ENCODE assay signal across 18 cellular contexts in genomic region chr14:100084591-100084990, GRCh38. TPM values are rescaled to one million over a fixed set of nuclear protein-coding genes. Genes with fewer than 3 reads are reported as not detected.
A peak's percentile ranks its signal among the peaks of the same experiment; 100 is the strongest.
DNase-seq lines count a peak whose midpoint lies in the region; ATAC-seq and TF ChIP-seq lines count a peak whose summit lies in the region.
"Had no signal": no experiment of that assay in that cellular context is flagged by ENCODE, and none has a peak within 500 bp of the region (broad histone marks: within the 10 kb centered on the region; RNA-seq: fewer than 3 reads in every experiment).

No MANE protein-coding gene starts in this region.

- POLR2A ChIA-PET in activated CD4-positive, alpha-beta T cell treated with anti-CD3 and anti-CD28 coated beads, Interleukin-2, amount 10 ng/mL, durations not matched to agents 7 days and 5 days (lab: Charles Lee), result interaction anchor here (1.0 kb wide), 1 partner anchor 12 kb away, joined by 3 read pairs; no protein-coding TSS in a partner anchor
- POLR2A ChIA-PET in CD8-positive, alpha-beta memory T cell (lab: Charles Lee), result interaction anchor here (10.0 kb wide), 1 partner anchor 18 kb away, joined by 274 read pairs; the partner anchor contains the start of gene EVL
- POLR2A ChIA-PET in naive thymus-derived CD8-positive, alpha-beta T cell (lab: Charles Lee), result interaction anchor here (0.8 to 59.1 kb wide), 4 partner anchors 9 to 135 kb away, joined by 3 to 2215 read pairs (median 1110); partner anchors contain the start of gene EVL

- H3K4me1 Mint-ChIP-seq in activated CD4-positive, alpha-beta T cell treated with anti-CD3 and anti-CD28 coated beads, Interleukin-2, amount 10 ng/mL, durations not matched to agents 7 days and 5 days, result peaks cover 95% of the 10 kb centered on the region
- H3K4me1 Mint-ChIP-seq in CD8-positive, alpha-beta memory T cell, result peaks cover 90 to 99% (median 99%) of the 10 kb centered on the region in 3 donors
- H3K4me1 Mint-ChIP-seq in activated T-helper 2 cell treated with anti-CD3 and anti-CD28 coated beads, Interferon-gamma antibody, Interleukin-2, Interleukin-4, amounts not matched to agents 10 μg/mL and 5 μg/mL and 100 μg/mL, durations not matched to agents 14 hours and 24 hours and 36 hours (ENCODE audit: low read depth), result peaks cover 85% of the 10 kb centered on the region
- peaks cover 42 to 98% (median 93%) of the 10 kb centered on the region in 4 donors for H3K4me1 Mint-ChIP-seq in naive thymus-derived CD8-positive, alpha-beta T cell

- WGBS in spleen, 5 donors, result 88 to 94% (median 92%) methylated on average over 10 of the region's 10 CpGs

- peak overlapping the region; percentile 77 for H3K27ac Mint-ChIP-seq in activated CD4-positive, alpha-beta T cell treated with anti-CD3 and anti-CD28 coated beads, Interleukin-2, amount 10 ng/mL, durations not matched to agents 7 days and 5 days
- H3K27ac Mint-ChIP-seq in CD8-positive, alpha-beta memory T cell, result peak overlapping the region; percentile 87 to 98 (median 93)
- H3K27ac Mint-ChIP-seq in activated T-helper 2 cell treated with anti-CD3 and anti-CD28 coated beads, Interferon-gamma antibody, Interleukin-2, Interleukin-4, amounts not matched to agents 10 μg/mL and 5 μg/mL and 100 μg/mL, durations not matched to agents 14 hours and 24 hours and 36 hours, result peak overlapping the region; percentile 82
- H3K27ac Mint-ChIP-seq in naive thymus-derived CD8-positive, alpha-beta T cell, result peak overlapping the region; percentile 88 to 100 (median 96)

- no peak for TF ChIP-seq CTCF in spleen (IDR thresholded peaks at IDR 0.05 in 8 of 11, conservative IDR thresholded peaks at IDR 0.05 in 3 of 11)

- peak overlapping the region; percentile 42 for H3K4me3 Mint-ChIP-seq in activated CD4-positive, alpha-beta T cell treated with anti-CD3 and anti-CD28 coated beads, Interleukin-2, amount 10 ng/mL, durations not matched to agents 7 days and 5 days
- peak overlapping the region; percentile 36 to 86 (median 47) for H3K4me3 Mint-ChIP-seq in CD8-positive, alpha-beta memory T cell
- H3K4me3 Mint-ChIP-seq in activated T-helper 2 cell treated with anti-CD3 and anti-CD28 coated beads, Interferon-gamma antibody, Interleukin-2, Interleukin-4, amounts not matched to agents 10 μg/mL and 5 μg/mL and 100 μg/mL, durations not matched to agents 14 hours and 24 hours and 36 hours (ENCODE audit: low read depth), result peak overlapping the region; percentile 32
- H3K4me3 Mint-ChIP-seq in naive thymus-derived CD8-positive, alpha-beta T cell, result peak overlapping the region; percentile 22 to 92 (median 82)

- intact Hi-C loops in activated T-helper 2 cell treated with anti-CD3 and anti-CD28 coated beads, Interferon-gamma antibody, Interleukin-2, Interleukin-4, amounts not matched to agents 10 μg/mL and 5 μg/mL and 100 μg/mL, durations not matched to agents 14 hours and 24 hours and 36 hours (cut with micrococcal nuclease), result no loop called here
- intact Hi-C loops in spleen (cut with DNase I; ENCODE audit: low total_unique reads), result no loop called here

- no peak overlapping the region for H3K4me3 ChIP-seq in CD8-positive, alpha-beta memory T cell (ENCODE audit: low read length)
- no peak overlapping the region for H3K4me3 ChIP-seq in spleen
- H3K4me3 ChIP-seq: coronary artery, GM12878, lower lobe of right lung, uterus had no signal

- peaks cover 90% of the 10 kb centered on the region for H3K36me3 Mint-ChIP-seq in activated CD4-positive, alpha-beta T cell treated with anti-CD3 and anti-CD28 coated beads, Interleukin-2, amount 10 ng/mL, durations not matched to agents 7 days and 5 days (ENCODE audit: low read depth)
- peaks cover 21 to 88% (median 30%) of the 10 kb centered on the region in 3 donors for H3K36me3 Mint-ChIP-seq in CD8-positive, alpha-beta memory T cell
- peaks cover 79% of the 10 kb centered on the region for H3K36me3 Mint-ChIP-seq in activated T-helper 2 cell treated with anti-CD3 and anti-CD28 coated beads, Interferon-gamma antibody, Interleukin-2, Interleukin-4, amounts not matched to agents 10 μg/mL and 5 μg/mL and 100 μg/mL, durations not matched to agents 14 hours and 24 hours and 36 hours (ENCODE audit: low read depth)
- peaks cover 21 to 84% (median 47%) of the 10 kb centered on the region in 3 donors for H3K36me3 Mint-ChIP-seq in naive thymus-derived CD8-positive, alpha-beta T cell

- H3K9me3 Mint-ChIP-seq in activated CD4-positive, alpha-beta T cell treated with anti-CD3 and anti-CD28 coated beads, Interleukin-2, amount 10 ng/mL, durations not matched to agents 7 days and 5 days, result no peaks in the 10 kb centered on the region
- no peaks in the 10 kb centered on the region for H3K9me3 Mint-ChIP-seq in CD8-positive, alpha-beta memory T cell
- no peaks in the 10 kb centered on the region for H3K9me3 Mint-ChIP-seq in activated T-helper 2 cell treated with anti-CD3 and anti-CD28 coated beads, Interferon-gamma antibody, Interleukin-2, Interleukin-4, amounts not matched to agents 10 μg/mL and 5 μg/mL and 100 μg/mL, durations not matched to agents 14 hours and 24 hours and 36 hours
- no peaks in the 10 kb centered on the region for H3K9me3 Mint-ChIP-seq in naive thymus-derived CD8-positive, alpha-beta T cell
- H3K9me3 Mint-ChIP-seq: naive B cell had no signal

- H3K27me3 ChIP-seq in CD8-positive, alpha-beta memory T cell (ENCODE audit: insufficient read depth, low read length, poor library complexity, severe bottlenecking), result no peaks in the 10 kb centered on the region
- H3K27me3 ChIP-seq in spleen (replicated peaks in 1 of 7), result no peaks in the 10 kb centered on the region
- H3K27me3 ChIP-seq: brain microvascular endothelial cell, uterus had no signal

- no peak for DNase-seq in activated CD4-positive, alpha-beta T cell treated with anti-CD3 and anti-CD28 coated beads, Interleukin-2, amount 10 ng/mL, durations not matched to agents 7 days and 5 days
- no peak for DNase-seq in activated CD4-positive, alpha-beta T cell treated with anti-CD3 and anti-CD28 coated beads for 48 hours
- no peak for DNase-seq in CD8-positive, alpha-beta memory T cell
- no peak for DNase-seq in activated T-helper 2 cell treated with anti-CD3 and anti-CD28 coated beads, Interferon-gamma antibody, Interleukin-2, Interleukin-4, amounts not matched to agents 10 μg/mL and 5 μg/mL and 100 μg/mL, durations not matched to agents 14 hours and 24 hours and 36 hours (ENCODE audit: low spot score)
- peak in 1 of 10 donors; percentile 15 for DNase-seq in naive thymus-derived CD8-positive, alpha-beta T cell
- no peak for DNase-seq in HCEC 1CT
- DNase-seq in spleen, result no peak
- DNase-seq in foreskin melanocyte, result no peak
- DNase-seq: brain microvascular endothelial cell; GDM1; lower lobe of right lung; naive B cell; NCI-H1417; NCI-H524 treated with DMSO at 0.1 percent for 48 hours; stimulated activated CD4-positive, alpha-beta T cell treated with anti-CD3 and anti-CD28 coated beads, Interleukin-2, amount 100 ng/mL, for 24 hours; uterus had no signal

- H3K27me3 Mint-ChIP-seq in activated CD4-positive, alpha-beta T cell treated with anti-CD3 and anti-CD28 coated beads, Interleukin-2, amount 10 ng/mL, durations not matched to agents 7 days and 5 days, result no peaks in the 10 kb centered on the region
- H3K27me3 Mint-ChIP-seq in CD8-positive, alpha-beta memory T cell, result no peaks in the 10 kb centered on the region
- no peaks in the 10 kb centered on the region for H3K27me3 Mint-ChIP-seq in activated T-helper 2 cell treated with anti-CD3 and anti-CD28 coated beads, Interferon-gamma antibody, Interleukin-2, Interleukin-4, amounts not matched to agents 10 μg/mL and 5 μg/mL and 100 μg/mL, durations not matched to agents 14 hours and 24 hours and 36 hours (ENCODE audit: low read depth)
- no peaks in the 10 kb centered on the region for H3K27me3 Mint-ChIP-seq in naive thymus-derived CD8-positive, alpha-beta T cell
- H3K27me3 Mint-ChIP-seq: naive B cell had no signal

- CTCF ChIA-PET in activated CD4-positive, alpha-beta T cell treated with anti-CD3 and anti-CD28 coated beads, Interleukin-2, amount 10 ng/mL, durations not matched to agents 7 days and 5 days (lab: Charles Lee), result interaction anchor here (0.9 to 9.4 kb wide), 8 partner anchors 9 to 32 kb away, joined by 3 to 114 read pairs (median 3); partner anchors contain the start of gene EVL
- CTCF ChIA-PET in CD8-positive, alpha-beta memory T cell (lab: Charles Lee), result interaction anchor here (3.1 to 58.3 kb wide), 3 partner anchors 10 to 109 kb away, joined by 14 to 1568 read pairs (median 1568); partner anchors contain the start of gene EVL

- peaks cover 98% of the 10 kb centered on the region for H3K4me1 ChIP-seq in CD8-positive, alpha-beta memory T cell (ENCODE audit: insufficient read depth, low read length)
- H3K4me1 ChIP-seq in spleen, result peaks cover 22 to 100% (median 60%) of the 10 kb centered on the region in 6 donors
- H3K4me1 ChIP-seq: uterus had no signal

- H3K9me3 ChIP-seq in CD8-positive, alpha-beta memory T cell (ENCODE audit: low read length), result no peaks in the 10 kb centered on the region
- no peaks in the 10 kb centered on the region for H3K9me3 ChIP-seq in spleen
- H3K9me3 ChIP-seq: lower lobe of right lung, uterus had no signal

- TF ChIP-seq POLR2A in spleen (IDR thresholded peaks at IDR 0.05), result no peak

- no peak overlapping the region for H3K27ac ChIP-seq in CD8-positive, alpha-beta memory T cell (ENCODE audit: low read depth, low read length)
- peak overlapping the region in 1 of 8 donors; percentile 4 for H3K27ac ChIP-seq in spleen
- H3K27ac ChIP-seq: brain microvascular endothelial cell, coronary artery, lower lobe of right lung, uterus had no signal

- ATAC-seq in naive thymus-derived CD8-positive, alpha-beta T cell, result no peak
- ATAC-seq: GM12878, lower lobe of right lung had no signal

- peaks cover 58% of the 10 kb centered on the region for H3K36me3 ChIP-seq in CD8-positive, alpha-beta memory T cell (ENCODE audit: insufficient read depth, low read length)
- H3K36me3 ChIP-seq in spleen, result peaks cover 0 to 79% (median 49%) of the 10 kb centered on the region in 6 donors
- H3K36me3 ChIP-seq: brain microvascular endothelial cell, uterus had no signal

RNA-seq across cellular contexts. Expression of gene EVL, which starts 19.4 kb away (rescaled TPM):
- total RNA-seq in activated CD4-positive, alpha-beta T cell treated with anti-CD3 and anti-CD28 coated beads, Interleukin-2, amount 10 ng/mL, durations not matched to agents 7 days and 5 days, result 1,000 to 10,000 TPM; 1,017 to 1,048 TPM
- total RNA-seq in CD8-positive, alpha-beta memory T cell, result 100 to 1,000 TPM; 218 to 228 TPM
- 129 TPM for polyA plus RNA-seq in CD8-positive, alpha-beta memory T cell
- 255 TPM in 2 replicates for total RNA-seq in activated T-helper 2 cell treated with anti-CD3 and anti-CD28 coated beads, Interferon-gamma antibody, Interleukin-2, Interleukin-4, amounts not matched to agents 10 μg/mL and 5 μg/mL and 100 μg/mL, durations not matched to agents 14 hours and 24 hours and 36 hours
- total RNA-seq in naive thymus-derived CD8-positive, alpha-beta T cell, result 1,000 to 10,000 TPM; 1,491 to 1,493 TPM
- polyA plus RNA-seq in naive thymus-derived CD8-positive, alpha-beta T cell, result 100 to 1,000 TPM; 111 to 153 (median 148) TPM
- 100 to 1,000 TPM; 244 to 336 (median 283) TPM for total RNA-seq in spleen
- 100 to 1,000 TPM; 169 to 184 (median 183) TPM for polyA plus RNA-seq in spleen

Comparison
In these comparisons a context has a peak if more than half of its experiments do, and no peak if none do; other contexts are left out.
1. H3K4me3 Mint-ChIP-seq: peak in every context shown above with its lines; median percentile 82 in naive thymus-derived CD8-positive, alpha-beta T cell; 47 in CD8-positive, alpha-beta memory T cell; 42 in activated CD4-positive, alpha-beta T cell treated with anti-CD3 and anti-CD28 coated beads, Interleukin-2, amount 10 ng/mL, durations not matched to agents 7 days and 5 days; 32 in activated T-helper 2 cell treated with anti-CD3 and anti-CD28 coated beads, Interferon-gamma antibody, Interleukin-2, Interleukin-4, amounts not matched to agents 10 μg/mL and 5 μg/mL and 100 μg/mL, durations not matched to agents 14 hours and 24 hours and 36 hours.